In the genomic region with DNA sequence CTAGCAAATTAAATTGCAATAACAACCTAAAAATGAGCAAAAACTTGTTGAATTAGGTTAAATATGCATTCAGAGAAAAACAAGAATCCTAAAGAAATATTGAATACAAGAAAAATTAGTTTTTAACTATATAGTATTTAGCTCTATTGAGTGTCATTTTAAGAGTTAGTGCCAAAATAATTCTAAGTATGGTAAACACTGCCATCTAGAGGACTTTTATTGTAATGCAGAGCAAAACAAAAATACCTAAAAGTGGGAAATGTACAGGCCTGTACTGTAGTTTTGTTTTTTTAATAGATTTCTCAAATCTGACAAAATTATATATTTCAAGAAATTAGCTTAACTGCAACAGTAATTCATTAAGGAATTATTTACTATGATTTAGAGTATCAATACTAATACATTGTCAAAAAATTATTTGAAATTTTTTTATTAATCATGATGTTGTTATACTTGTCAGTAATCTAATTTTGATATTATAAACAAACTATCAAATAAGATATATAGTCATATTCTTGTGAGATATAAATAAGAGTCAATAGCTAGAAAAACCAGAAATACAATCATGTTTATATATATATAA, we compare ENCODE assay signal across 8 cellular contexts. TPM values are rescaled to one million over a fixed set of nuclear protein-coding genes. Genes with fewer than 3 reads are reported as not detected.
DNase-seq lines count a peak whose midpoint lies in the region; ATAC-seq, FAIRE-seq and TF ChIP-seq lines count a peak whose summit lies in the region.

No MANE protein-coding gene starts in this region.

- H3K4me3 ChIP-seq in BJ (ENCODE audit: low read depth, low read length) (no peak overlapping the region), SK-N-SH (ENCODE audit: low read depth in 2 of 2, low read length in 1 of 2) (no peak overlapping the region; a peak in 1 of 4 replicates), tibial artery (no peak overlapping the region)

- H3K9ac ChIP-seq in SK-N-SH: no peak overlapping the region

- no peaks in the 10 kb centered on the region for H3K9me2 ChIP-seq in SK-N-SH

- H3K4me1 Mint-ChIP-seq in activated CD4-positive, alpha-beta T cell treated with anti-CD3 and anti-CD28 coated beads, Interleukin-2, amount 10 ng/mL, durations not matched to agents 7 days and 5 days: no peaks in the 10 kb centered on the region
- H3K4me1 Mint-ChIP-seq in stimulated activated naive CD8-positive, alpha-beta T cell treated with anti-CD3 and anti-CD28 coated beads, Interleukin-15, amount 100 ng/mL, for 72 hours: no peaks in the 10 kb centered on the region

- no peaks in the 10 kb centered on the region for H3K9me3 Mint-ChIP-seq in activated CD4-positive, alpha-beta T cell treated with anti-CD3 and anti-CD28 coated beads, Interleukin-2, amount 10 ng/mL, durations not matched to agents 7 days and 5 days
- H3K9me3 Mint-ChIP-seq in stimulated activated naive CD8-positive, alpha-beta T cell treated with anti-CD3 and anti-CD28 coated beads, Interleukin-15, amount 100 ng/mL, for 72 hours: no peaks in the 10 kb centered on the region

- H2AFZ ChIP-seq in SK-N-SH (ENCODE audit: low read depth): no peak overlapping the region

- H3K79me2 ChIP-seq in SK-N-SH (ENCODE audit: insufficient read depth): no peaks in the 10 kb centered on the region

- no peaks in the 10 kb centered on the region for H3K36me3 ChIP-seq in BJ (ENCODE audit: control insufficient read depth, insufficient read depth, low read length)
- no peaks in the 10 kb centered on the region for H3K36me3 ChIP-seq in SK-N-SH (replicated peaks in 1 of 2; ENCODE audit: control insufficient read depth in 1 of 2, insufficient read depth in 2 of 2, low read length in 1 of 2)
- H3K36me3 ChIP-seq in tibial artery: no peaks in the 10 kb centered on the region

- H4K20me1 ChIP-seq in SK-N-SH (ENCODE audit: insufficient read depth): no peaks in the 10 kb centered on the region

- DNase-seq in BJ (ENCODE audit: low read depth): no peak
- DNase-seq in SK-N-SH: peak; percentile 19
- DNase-seq in frontal cortex (ENCODE audit: low spot score in 2 of 2): peak in 1 of 2 donors; percentile 16
- DNase-seq in tibial artery: no peak
- DNase-seq in activated CD4-positive, alpha-beta T cell treated with anti-CD3 and anti-CD28 coated beads, Interleukin-2, amount 10 ng/mL, durations not matched to agents 7 days and 5 days: no peak
- DNase-seq in stimulated activated naive CD8-positive, alpha-beta T cell treated with anti-CD3 and anti-CD28 coated beads, Interleukin-15, amount 100 ng/mL, for 72 hours: no peak

- H3K4me3 Mint-ChIP-seq in activated CD4-positive, alpha-beta T cell treated with anti-CD3 and anti-CD28 coated beads, Interleukin-2, amount 10 ng/mL, durations not matched to agents 7 days and 5 days: no peak overlapping the region
- H3K4me3 Mint-ChIP-seq in stimulated activated naive CD8-positive, alpha-beta T cell treated with anti-CD3 and anti-CD28 coated beads, Interleukin-15, amount 100 ng/mL, for 72 hours: no peak overlapping the region

- H3K27me3 ChIP-seq in BJ (ENCODE audit: control insufficient read depth, insufficient read depth, low read length): no peaks in the 10 kb centered on the region
- no peaks in the 10 kb centered on the region for H3K27me3 ChIP-seq in SK-N-SH (ENCODE audit: insufficient read depth)
- H3K27me3 ChIP-seq in tibial artery: no peaks in the 10 kb centered on the region

- H3K36me3 Mint-ChIP-seq in activated CD4-positive, alpha-beta T cell treated with anti-CD3 and anti-CD28 coated beads, Interleukin-2, amount 10 ng/mL, durations not matched to agents 7 days and 5 days (ENCODE audit: low read depth): no peaks in the 10 kb centered on the region

- H3F3A ChIP-seq in SK-N-SH (replicated peaks; ENCODE audit: insufficient read depth): no peaks in the 10 kb centered on the region

- H3K9me3 ChIP-seq in SK-N-SH: no peaks in the 10 kb centered on the region
- H3K9me3 ChIP-seq in tibial artery: no peaks in the 10 kb centered on the region

- H3K27ac ChIP-seq in SK-N-SH (ENCODE audit: low read depth in 2 of 2, low read length in 1 of 2) (no peak overlapping the region), tibial artery (no peak overlapping the region)

- no peak overlapping the region for H3K27ac Mint-ChIP-seq in activated CD4-positive, alpha-beta T cell treated with anti-CD3 and anti-CD28 coated beads, Interleukin-2, amount 10 ng/mL, durations not matched to agents 7 days and 5 days
- no peak overlapping the region for H3K27ac Mint-ChIP-seq in stimulated activated naive CD8-positive, alpha-beta T cell treated with anti-CD3 and anti-CD28 coated beads, Interleukin-15, amount 100 ng/mL, for 72 hours

- intact Hi-C loops in tibial artery (cut with DNase I; ENCODE audit: low total_unique reads): no loop called here

- no peak for TF ChIP-seq EP300 in SK-N-SH (IDR thresholded peaks at IDR 0.05; ENCODE audit: borderline replicate concordance in 1 of 2, low read depth in 1 of 2, low read length in 1 of 2)

- H3K4me2 ChIP-seq in SK-N-SH: no peak overlapping the region

- peaks cover 10% of the 10 kb centered on the region for H3K27me3 Mint-ChIP-seq in activated CD4-positive, alpha-beta T cell treated with anti-CD3 and anti-CD28 coated beads, Interleukin-2, amount 10 ng/mL, durations not matched to agents 7 days and 5 days
- no peaks in the 10 kb centered on the region for H3K27me3 Mint-ChIP-seq in stimulated activated naive CD8-positive, alpha-beta T cell treated with anti-CD3 and anti-CD28 coated beads, Interleukin-15, amount 100 ng/mL, for 72 hours

- H3K4me1 ChIP-seq in SK-N-SH (ENCODE audit: control insufficient read depth in 1 of 2, insufficient read depth in 2 of 2, low read depth in 1 of 2, low read length in 1 of 2) (peaks cover 0 to 12% of the 10 kb centered on the region in 2 experiments; a peak in 1 of 4 replicates), tibial artery (no peaks in the 10 kb centered on the region)

- ATAC-seq in GM19023 (IDR thresholded peaks at IDR 0.05; ENCODE audit: unreplicated experiment): peak; percentile 50
- ATAC-seq in HG03565 (IDR thresholded peaks at IDR 0.05; ENCODE audit: unreplicated experiment): peak; percentile 69
- no peak for ATAC-seq in stimulated activated naive CD8-positive, alpha-beta T cell treated with anti-CD3 and anti-CD28 coated beads, Interleukin-15, amount 100 ng/mL, for 72 hours

- POLR2A ChIA-PET in BJ (lab: Charles Lee) (no interaction called here), SK-N-SH (lab: Yijun Ruan, JAX) (no interaction called here)
- POLR2A ChIA-PET in activated CD4-positive, alpha-beta T cell treated with anti-CD3 and anti-CD28 coated beads, Interleukin-2, amount 10 ng/mL, durations not matched to agents 7 days and 5 days (lab: Charles Lee): no interaction called here

- peak; percentile 50 for TF ChIP-seq CTCF in BJ (IDR thresholded peaks at IDR 0.05; ENCODE audit: insufficient read depth, low read depth, low read length)
- peak; percentile 82 for TF ChIP-seq CTCF in SK-N-SH (IDR thresholded peaks at IDR 0.05)
- peak; percentile 52 to 76 for TF ChIP-seq CTCF in tibial artery (IDR thresholded peaks at IDR 0.05)

- FAIRE-seq in frontal cortex (lab: Jason Lieb, UNC): peak; percentile 99

- CTCF ChIA-PET in BJ (lab: Yijun Ruan, JAX) (interaction anchor here (0.6 to 1.1 kb wide), 6 partner anchors 9 to 1581 kb away, joined by 3 to 8 read pairs (median 3); no protein-coding TSS in a partner anchor), SK-N-SH (lab: Yijun Ruan, JAX) (interaction anchor here (0.6 to 2.1 kb wide), 17 partner anchors 9 to 930 kb away, joined by 3 to 12 read pairs (median 4); partner anchors contain the start of gene PCDH9)
- CTCF ChIA-PET in activated CD4-positive, alpha-beta T cell treated with anti-CD3 and anti-CD28 coated beads, Interleukin-2, amount 10 ng/mL, durations not matched to agents 7 days and 5 days (lab: Charles Lee): no interaction called here

- TF ChIP-seq RAD21 in SK-N-SH (IDR thresholded peaks at IDR 0.05; ENCODE audit: low read length): peak; percentile 81

TF ChIP-seq in SK-N-SH, 30 proteins besides CTCF, POLR2A, EP300 and RAD21:
- no peak for TF ChIP-seq ELF1 (IDR thresholded peaks at IDR 0.05)
- TF ChIP-seq SMC3 (IDR thresholded peaks at IDR 0.05; ENCODE audit: low read depth, low read length): peak; percentile 27

RNA-seq across cellular contexts. Expression of gene PCDH9, which starts 8.2 kb away (rescaled TPM):
- polyA plus RNA-seq in BJ (2011; rRNA removed) (2.3 and 4.1 TPM in 2 replicates), SK-N-SH (2012; rRNA removed) (1.3 and 1.9 TPM in 2 replicates)
- 9.9 and 12.3 TPM in 2 replicates for polyA minus RNA-seq in BJ (2011; rRNA and poly(A)+ RNA removed)
- 1.7 and 1.8 TPM in 2 replicates for polyA plus RNA-seq in SK-N-SH (2012; cell fraction: cytosol; rRNA removed)
- 0.61 and 1.3 TPM in 2 replicates for polyA plus RNA-seq in SK-N-SH (2012; cell fraction: nucleus; rRNA removed)
- 64.4 TPM for total RNA-seq in frontal cortex
- total RNA-seq in activated CD4-positive, alpha-beta T cell treated with anti-CD3 and anti-CD28 coated beads, Interleukin-2, amount 10 ng/mL, durations not matched to agents 7 days and 5 days: under 1 TPM; 0.25 to 0.30 TPM

Comparison
In these comparisons a context has a peak if more than half of its experiments do, and no peak if none do; other contexts are left out.
1. RNA of gene PCDH9, which starts 8.2 kb away (total RNA-seq): 64.4 TPM in frontal cortex (single experiment); 0.25 to 0.30 TPM in activated CD4-positive, alpha-beta T cell treated with anti-CD3 and anti-CD28 coated beads, Interleukin-2, amount 10 ng/mL, durations not matched to agents 7 days and 5 days; every median in the first group is over 10 times any median in the second.
2. Peak in every context shown above with its lines, with median percentiles within 50 percentile points of each other: CTCF ChIP-seq.